12 cellular contexts compared by ENCODE assay signal in genomic region chr11:11444027-11444799, GRCh38.
A peak's percentile ranks its signal among the peaks of the same experiment; 100 is the strongest.
DNase-seq lines count a peak whose midpoint lies in the region; ATAC-seq and TF ChIP-seq lines count a peak whose summit lies in the region.
"Had no signal": no experiment of that assay in that cellular context is flagged by ENCODE, and none has a peak within 500 bp of the region (broad histone marks: within the 10 kb centered on the region; RNA-seq: fewer than 3 reads in every experiment).

No MANE protein-coding gene starts in this region.

- H3K9me3 ChIP-seq in heart right ventricle = no peaks in the 10 kb centered on the region
- H3K9me3 ChIP-seq in psoas muscle = no peaks in the 10 kb centered on the region

- H3K4me1 ChIP-seq in heart right ventricle = peaks cover 8 to 45% (median 18%) of the 10 kb centered on the region in 9 donors
- peaks cover 14% of the 10 kb centered on the region for H3K4me1 ChIP-seq in psoas muscle

- no peaks in the 10 kb centered on the region for H3K4me1 Mint-ChIP-seq in activated T-cell treated with anti-CD3 and anti-CD28 coated beads, Interleukin-2, amount 50 U/mL, for 24 hours (ENCODE audit: low read depth)
- H3K4me1 Mint-ChIP-seq in activated naive CD8-positive, alpha-beta T cell treated with anti-CD3 and anti-CD28 coated beads for 36 hours = no peaks in the 10 kb centered on the region
- H3K4me1 Mint-ChIP-seq in stimulated activated effector memory CD8-positive, alpha-beta T cell treated with anti-CD3 and anti-CD28 coated beads, Interleukin-12 subunit alpha, Interleukin-12 subunit beta, amount 100 ng/mL, for 72 hours = no peaks in the 10 kb centered on the region

- TF ChIP-seq CTCF in RWPE1 (conservative IDR thresholded peaks at IDR 0.05; ENCODE audit: low read depth) = no peak
- no peak for TF ChIP-seq CTCF in heart right ventricle (IDR thresholded peaks at IDR 0.05)
- TF ChIP-seq CTCF in psoas muscle (IDR thresholded peaks at IDR 0.05) = no peak

- H3K27ac Mint-ChIP-seq in activated T-cell treated with anti-CD3 and anti-CD28 coated beads, Interleukin-2, amount 50 U/mL, for 24 hours = no peak overlapping the region
- H3K27ac Mint-ChIP-seq in activated naive CD8-positive, alpha-beta T cell treated with anti-CD3 and anti-CD28 coated beads for 36 hours = no peak overlapping the region
- H3K27ac Mint-ChIP-seq in stimulated activated effector memory CD8-positive, alpha-beta T cell treated with anti-CD3 and anti-CD28 coated beads, Interleukin-12 subunit alpha, Interleukin-12 subunit beta, amount 100 ng/mL, for 72 hours = no peak overlapping the region
- H3K27ac Mint-ChIP-seq: activated naive CD8-positive, alpha-beta T cell treated with anti-CD3 and anti-CD28 coated beads, Interleukin-2, amount 10 ng/mL, durations not matched to agents 7 days and 5 days had no signal

- H3K4me3 ChIP-seq in heart right ventricle = no peak overlapping the region
- no peak overlapping the region for H3K4me3 ChIP-seq in psoas muscle

- H3K9me3 Mint-ChIP-seq in activated T-cell treated with anti-CD3 and anti-CD28 coated beads, Interleukin-2, amount 50 U/mL, for 24 hours = no peaks in the 10 kb centered on the region
- no peaks in the 10 kb centered on the region for H3K9me3 Mint-ChIP-seq in activated naive CD8-positive, alpha-beta T cell treated with anti-CD3 and anti-CD28 coated beads for 36 hours
- no peaks in the 10 kb centered on the region for H3K9me3 Mint-ChIP-seq in stimulated activated effector memory CD8-positive, alpha-beta T cell treated with anti-CD3 and anti-CD28 coated beads, Interleukin-12 subunit alpha, Interleukin-12 subunit beta, amount 100 ng/mL, for 72 hours
- H3K9me3 Mint-ChIP-seq: activated naive CD8-positive, alpha-beta T cell treated with anti-CD3 and anti-CD28 coated beads, Interleukin-2, amount 10 ng/mL, durations not matched to agents 7 days and 5 days had no signal

- 75 to 77% methylated on average over 13 of the region's 13 CpGs for WGBS in heart right ventricle, 2 donors
- WGBS in psoas muscle, 3 donors = 69 to 84% (median 83%) methylated on average over 13 of the region's 13 CpGs

- ATAC-seq in heart right ventricle (peak in 5 of 8 donors; percentile 8 to 71 (median 50)), psoas muscle (peak in 3 of 4 donors; percentile 49 to 76 (median 65))
- ATAC-seq in stimulated activated effector memory CD8-positive, alpha-beta T cell treated with anti-CD3 and anti-CD28 coated beads, Interleukin-12 subunit alpha, Interleukin-12 subunit beta, amount 100 ng/mL, for 72 hours = no peak

- H3K27ac ChIP-seq in RWPE1 = peak overlapping the region; percentile 89
- peak overlapping the region in 2 of 10 donors; percentile 0 to 45 for H3K27ac ChIP-seq in heart right ventricle
- H3K27ac ChIP-seq in psoas muscle = no peak overlapping the region
- H3K27ac ChIP-seq: epithelial cell of prostate had no signal

- DNase-seq in Caki2 (ENCODE audit: low read depth) (peak; percentile 81), RWPE1 (ENCODE audit: low spot score) (peak; percentile 26), heart right ventricle (no peak), psoas muscle (no peak), NCI-H345 (lab: John Stamatoyannopoulos, UW) (no peak)
- DNase-seq in activated T-cell treated with anti-CD3 and anti-CD28 coated beads, Interleukin-2, amount 50 U/mL, for 24 hours = no peak
- DNase-seq in activated naive CD8-positive, alpha-beta T cell treated with anti-CD3 and anti-CD28 coated beads for 36 hours = no peak
- no peak for DNase-seq in stimulated activated effector memory CD8-positive, alpha-beta T cell treated with anti-CD3 and anti-CD28 coated beads, Interleukin-12 subunit alpha, Interleukin-12 subunit beta, amount 100 ng/mL, for 72 hours (ENCODE audit: low spot score in 2 of 2)
- DNase-seq: activated naive CD8-positive, alpha-beta T cell treated with anti-CD3 and anti-CD28 coated beads, Interleukin-2, amount 10 ng/mL, durations not matched to agents 7 days and 5 days; NCI-H146; T-helper 1 cell had no signal

- H3K27me3 ChIP-seq in heart right ventricle = no peaks in the 10 kb centered on the region
- no peaks in the 10 kb centered on the region for H3K27me3 ChIP-seq in psoas muscle (ENCODE audit: insufficient read depth in 3 of 3, low read length in 2 of 3)

- CTCF ChIA-PET in RWPE1 (lab: Yijun Ruan, JAX) = no interaction called here

- no peak overlapping the region for H3K4me3 Mint-ChIP-seq in activated T-cell treated with anti-CD3 and anti-CD28 coated beads, Interleukin-2, amount 50 U/mL, for 24 hours
- no peak overlapping the region for H3K4me3 Mint-ChIP-seq in activated naive CD8-positive, alpha-beta T cell treated with anti-CD3 and anti-CD28 coated beads for 36 hours
- H3K4me3 Mint-ChIP-seq in stimulated activated effector memory CD8-positive, alpha-beta T cell treated with anti-CD3 and anti-CD28 coated beads, Interleukin-12 subunit alpha, Interleukin-12 subunit beta, amount 100 ng/mL, for 72 hours = no peak overlapping the region
- H3K4me3 Mint-ChIP-seq: activated naive CD8-positive, alpha-beta T cell treated with anti-CD3 and anti-CD28 coated beads, Interleukin-2, amount 10 ng/mL, durations not matched to agents 7 days and 5 days had no signal

- POLR2A ChIA-PET in RWPE1 (lab: Yijun Ruan, JAX; ENCODE audit: low non-redundant PET) = no interaction called here

- H3K36me3 ChIP-seq in heart right ventricle (peaks cover 0 to 18% (median 0%) of the 10 kb centered on the region in 9 donors), psoas muscle (ENCODE audit: insufficient read depth in 1 of 2, low read depth in 1 of 2) (no peaks in the 10 kb centered on the region)

- intact Hi-C loops in heart right ventricle (cut with DNase I) = no loop called here
- intact Hi-C loops in psoas muscle (cut with DNase I) = no loop called here

- H3K27me3 Mint-ChIP-seq in activated T-cell treated with anti-CD3 and anti-CD28 coated beads, Interleukin-2, amount 50 U/mL, for 24 hours = no peaks in the 10 kb centered on the region
- H3K27me3 Mint-ChIP-seq in activated naive CD8-positive, alpha-beta T cell treated with anti-CD3 and anti-CD28 coated beads for 36 hours = peaks cover 3% of the 10 kb centered on the region
- H3K27me3 Mint-ChIP-seq: activated naive CD8-positive, alpha-beta T cell treated with anti-CD3 and anti-CD28 coated beads, Interleukin-2, amount 10 ng/mL, durations not matched to agents 7 days and 5 days had no signal

- no peaks in the 10 kb centered on the region for H3K36me3 Mint-ChIP-seq in activated T-cell treated with anti-CD3 and anti-CD28 coated beads, Interleukin-2, amount 50 U/mL, for 24 hours (ENCODE audit: low read depth)
- H3K36me3 Mint-ChIP-seq in activated naive CD8-positive, alpha-beta T cell treated with anti-CD3 and anti-CD28 coated beads for 36 hours = no peaks in the 10 kb centered on the region
- H3K36me3 Mint-ChIP-seq in stimulated activated effector memory CD8-positive, alpha-beta T cell treated with anti-CD3 and anti-CD28 coated beads, Interleukin-12 subunit alpha, Interleukin-12 subunit beta, amount 100 ng/mL, for 72 hours = no peaks in the 10 kb centered on the region
- H3K36me3 Mint-ChIP-seq: activated naive CD8-positive, alpha-beta T cell treated with anti-CD3 and anti-CD28 coated beads, Interleukin-2, amount 10 ng/mL, durations not matched to agents 7 days and 5 days had no signal

- in situ Hi-C loops in Caki2 (cut with HindIII; ENCODE audit: low pct_unique_long_range_greater_than_20kb, low sequenced_read_pairs) = no loop called here

Comparison
In these comparisons a context has a peak if more than half of its experiments do, and no peak if none do; other contexts are left out.
1. DNase-seq: peak in Caki2 (single experiment) and RWPE1 (single experiment); none in heart right ventricle (0 of 2), psoas muscle (0 of 2), NCI-H345 (single experiment), activated T-cell treated with anti-CD3 and anti-CD28 coated beads, Interleukin-2, amount 50 U/mL, for 24 hours (single experiment), activated naive CD8-positive, alpha-beta T cell treated with anti-CD3 and anti-CD28 coated beads for 36 hours (single experiment) and stimulated activated effector memory CD8-positive, alpha-beta T cell treated with anti-CD3 and anti-CD28 coated beads, Interleukin-12 subunit alpha, Interleukin-12 subunit beta, amount 100 ng/mL, for 72 hours (0 of 2).